Comparison of ENCODE assay signal across 8 cellular contexts in genomic region chr6:11460001-11460668, GRCh38.
DNase-seq lines count a peak whose midpoint lies in the region; ATAC-seq and TF ChIP-seq lines count a peak whose summit lies in the region.

No MANE protein-coding gene starts in this region.

- no peaks in the 10 kb centered on the region for H3K4me1 ChIP-seq in adrenal gland (replicated peaks in 1 of 2)

- no peaks in the 10 kb centered on the region for H3K36me3 ChIP-seq in adrenal gland (replicated peaks in 1 of 2)

- intact Hi-C loops in adrenal gland (cut with DNase I), result no loop called here

- no peak for TF ChIP-seq CTCF in adrenal gland (IDR thresholded peaks at IDR 0.05)

- DNase-seq in stimulated activated CD4-positive, alpha-beta T cell treated with anti-CD3 and anti-CD28 coated beads, Interleukin-15, amount 100 ng/mL, for 24 hours, result peak; percentile 24
- DNase-seq in stimulated activated CD4-positive, alpha-beta T cell treated with anti-CD3 and anti-CD28 coated beads, Interleukin-4, amount 100 ng/mL, for 1 hour, result no peak
- peak; percentile 39 to 44 for DNase-seq in activated T-cell treated with anti-CD3 and anti-CD28 coated beads, Interleukin-2, amount 50 U/mL, for 48 hours
- peak; percentile 50 for DNase-seq in renal cortical epithelial cell (ENCODE audit: low read depth)
- no peak for DNase-seq in D341Med (ENCODE audit: low spot score)
- no peak for DNase-seq in adrenal gland
- DNase-seq in NCI-H2029 treated with DMSO at 0.1 percent for 48 hours (lab: John Stamatoyannopoulos, UW), result no peak

- H3K9me3 ChIP-seq in adrenal gland (replicated peaks in 1 of 3), result no peaks in the 10 kb centered on the region

- WGBS in adrenal gland, 4 donors, result 87 to 95% (median 93%) methylated on average over 4 of the region's 4 CpGs

- no peak overlapping the region for H3K27ac ChIP-seq in adrenal gland

- ATAC-seq in HG03159 (IDR thresholded peaks at IDR 0.05; ENCODE audit: unreplicated experiment), result peak; percentile 32

- H3K27me3 ChIP-seq in adrenal gland, result no peaks in the 10 kb centered on the region

- H3K4me3 ChIP-seq in adrenal gland, result no peak overlapping the region

- no peak for TF ChIP-seq POLR2A in adrenal gland (IDR thresholded peaks at IDR 0.05)

Comparison
In these comparisons a context has a peak if more than half of its experiments do, and no peak if none do; other contexts are left out.
1. DNase-seq: peak in stimulated activated CD4-positive, alpha-beta T cell treated with anti-CD3 and anti-CD28 coated beads, Interleukin-15, amount 100 ng/mL, for 24 hours (single experiment), activated T-cell treated with anti-CD3 and anti-CD28 coated beads, Interleukin-2, amount 50 U/mL, for 48 hours (2 of 2) and renal cortical epithelial cell (single experiment); none in stimulated activated CD4-positive, alpha-beta T cell treated with anti-CD3 and anti-CD28 coated beads, Interleukin-4, amount 100 ng/mL, for 1 hour (single experiment), D341Med (single experiment), adrenal gland (0 of 7) and NCI-H2029 treated with DMSO at 0.1 percent for 48 hours (single experiment).